Comparison of ENCODE assay signal across 3 cellular contexts in the genomic region with DNA sequence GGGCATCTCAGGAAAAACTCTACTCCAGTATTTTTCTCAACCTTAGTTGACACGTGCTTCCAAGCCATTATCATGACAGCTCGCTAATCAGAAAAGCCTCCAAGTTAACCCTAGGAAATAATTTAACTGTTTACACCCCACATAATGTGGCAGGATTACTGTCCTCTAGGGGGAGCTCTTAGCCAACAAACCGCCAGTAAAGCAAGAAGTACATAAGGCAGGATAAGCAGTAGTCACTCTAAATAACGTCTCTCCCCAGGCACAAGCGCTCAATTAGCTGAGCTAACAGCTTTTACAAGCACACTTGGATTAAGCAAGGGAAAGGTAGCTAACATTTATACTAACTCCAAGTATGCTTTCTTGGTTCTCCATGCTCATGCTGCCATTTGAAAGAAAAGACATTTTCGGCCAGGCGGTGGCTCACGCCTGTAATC.
TF ChIP-seq lines count a peak whose summit lies in the region.

No MANE protein-coding gene starts in this region.

TF ChIP-seq in SK-N-SH, 30 proteins besides CTCF, POLR2A, EP300 and RAD21:
- TF ChIP-seq FOSL2 (IDR thresholded peaks at IDR 0.05; ENCODE audit: borderline replicate concordance, low read depth) (no peak), TAF1 (IDR thresholded peaks at IDR 0.05; ENCODE audit: borderline replicate concordance, low read depth, low read length) (no peak), NFIC (IDR thresholded peaks at IDR 0.05; ENCODE audit: borderline replicate concordance) (no peak), GATA2 (CRISPR knock-in tag; IDR thresholded peaks at IDR 0.05) (no peak), SMC3 (IDR thresholded peaks at IDR 0.05; ENCODE audit: low read depth, low read length) (no peak), YY1 (IDR thresholded peaks at IDR 0.05; ENCODE audit: low read depth) (no peak)
- TF ChIP-seq, protein P1, sequence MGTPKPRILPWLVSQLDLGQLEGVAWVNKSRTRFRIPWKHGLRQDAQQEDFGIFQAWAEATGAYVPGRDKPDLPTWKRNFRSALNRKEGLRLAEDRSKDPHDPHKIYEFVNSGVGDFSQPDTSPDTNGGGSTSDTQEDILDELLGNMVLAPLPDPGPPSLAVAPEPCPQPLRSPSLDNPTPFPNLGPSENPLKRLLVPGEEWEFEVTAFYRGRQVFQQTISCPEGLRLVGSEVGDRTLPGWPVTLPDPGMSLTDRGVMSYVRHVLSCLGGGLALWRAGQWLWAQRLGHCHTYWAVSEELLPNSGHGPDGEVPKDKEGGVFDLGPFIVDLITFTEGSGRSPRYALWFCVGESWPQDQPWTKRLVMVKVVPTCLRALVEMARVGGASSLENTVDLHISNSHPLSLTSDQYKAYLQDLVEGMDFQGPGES (IDR thresholded peaks at IDR 0.05; ENCODE audit: low read depth, low read length), result no peak
- TF ChIP-seq, protein P2, sequence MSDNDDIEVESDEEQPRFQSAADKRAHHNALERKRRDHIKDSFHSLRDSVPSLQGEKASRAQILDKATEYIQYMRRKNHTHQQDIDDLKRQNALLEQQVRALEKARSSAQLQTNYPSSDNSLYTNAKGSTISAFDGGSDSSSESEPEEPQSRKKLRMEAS (IDR thresholded peaks at IDR 0.05; ENCODE audit: low read depth), result no peak

TF ChIP-seq in SK-N-SH treated with all-trans-retinoic acid at 6 μM for 48 hours, 23 proteins besides CTCF, POLR2A, EP300 and RAD21:
- TF ChIP-seq ISL1 (CRISPR knock-in tag; IDR thresholded peaks at IDR 0.05) (no peak), SNAI2 (CRISPR knock-in tag; IDR thresholded peaks at IDR 0.05) (no peak), ZC3H10 (CRISPR knock-in tag; IDR thresholded peaks at IDR 0.05) (no peak), GLIS3 (CRISPR knock-in tag; IDR thresholded peaks at IDR 0.05) (no peak), ARNTL (CRISPR knock-in tag; IDR thresholded peaks at IDR 0.05; ENCODE audit: borderline replicate concordance, low read depth) (no peak)

TF ChIP-seq in K562, 482 proteins besides CTCF, POLR2A, EP300 and RAD21 (continues in another document):
- TF ChIP-seq ZNF12 (CRISPR knock-in tag; IDR thresholded peaks at IDR 0.05), result no peak
- TF ChIP-seq DIDO1 (tag; IDR thresholded peaks at IDR 0.05; ENCODE audit: low read depth), result no peak
- TF ChIP-seq SMARCE1 (IDR thresholded peaks at IDR 0.05), result no peak
- TF ChIP-seq DMBX1 (CRISPR knock-in tag; IDR thresholded peaks at IDR 0.05; ENCODE audit: borderline replicate concordance), result no peak
- TF ChIP-seq, protein P3, sequence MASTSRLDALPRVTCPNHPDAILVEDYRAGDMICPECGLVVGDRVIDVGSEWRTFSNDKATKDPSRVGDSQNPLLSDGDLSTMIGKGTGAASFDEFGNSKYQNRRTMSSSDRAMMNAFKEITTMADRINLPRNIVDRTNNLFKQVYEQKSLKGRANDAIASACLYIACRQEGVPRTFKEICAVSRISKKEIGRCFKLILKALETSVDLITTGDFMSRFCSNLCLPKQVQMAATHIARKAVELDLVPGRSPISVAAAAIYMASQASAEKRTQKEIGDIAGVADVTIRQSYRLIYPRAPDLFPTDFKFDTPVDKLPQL (IDR thresholded peaks at IDR 0.05; ENCODE audit: extremely low read depth, insufficient read length), result no peak
- no peak for TF ChIP-seq CBX2 (IDR thresholded peaks at IDR 0.05; ENCODE audit: insufficient read depth, low read length, poor library complexity, severe bottlenecking)
- TF ChIP-seq ZNF133 (CRISPR knock-in tag; IDR thresholded peaks at IDR 0.05), result no peak
- TF ChIP-seq FIP1L1 (IDR thresholded peaks at IDR 0.05; ENCODE audit: low read depth, low read length, poor library complexity, severe bottlenecking), result no peak
- TF ChIP-seq ZNF431 (CRISPR knock-in tag; IDR thresholded peaks at IDR 0.05), result no peak
- no peak for TF ChIP-seq ATF7 (IDR thresholded peaks at IDR 0.05)
- TF ChIP-seq, protein P4, sequence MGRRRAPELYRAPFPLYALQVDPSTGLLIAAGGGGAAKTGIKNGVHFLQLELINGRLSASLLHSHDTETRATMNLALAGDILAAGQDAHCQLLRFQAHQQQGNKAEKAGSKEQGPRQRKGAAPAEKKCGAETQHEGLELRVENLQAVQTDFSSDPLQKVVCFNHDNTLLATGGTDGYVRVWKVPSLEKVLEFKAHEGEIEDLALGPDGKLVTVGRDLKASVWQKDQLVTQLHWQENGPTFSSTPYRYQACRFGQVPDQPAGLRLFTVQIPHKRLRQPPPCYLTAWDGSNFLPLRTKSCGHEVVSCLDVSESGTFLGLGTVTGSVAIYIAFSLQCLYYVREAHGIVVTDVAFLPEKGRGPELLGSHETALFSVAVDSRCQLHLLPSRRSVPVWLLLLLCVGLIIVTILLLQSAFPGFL (CRISPR knock-in tag; IDR thresholded peaks at IDR 0.05), result no peak
- TF ChIP-seq CREBBP (IDR thresholded peaks at IDR 0.05; ENCODE audit: low read depth, low read length), result no peak
- TF ChIP-seq, protein P5, sequence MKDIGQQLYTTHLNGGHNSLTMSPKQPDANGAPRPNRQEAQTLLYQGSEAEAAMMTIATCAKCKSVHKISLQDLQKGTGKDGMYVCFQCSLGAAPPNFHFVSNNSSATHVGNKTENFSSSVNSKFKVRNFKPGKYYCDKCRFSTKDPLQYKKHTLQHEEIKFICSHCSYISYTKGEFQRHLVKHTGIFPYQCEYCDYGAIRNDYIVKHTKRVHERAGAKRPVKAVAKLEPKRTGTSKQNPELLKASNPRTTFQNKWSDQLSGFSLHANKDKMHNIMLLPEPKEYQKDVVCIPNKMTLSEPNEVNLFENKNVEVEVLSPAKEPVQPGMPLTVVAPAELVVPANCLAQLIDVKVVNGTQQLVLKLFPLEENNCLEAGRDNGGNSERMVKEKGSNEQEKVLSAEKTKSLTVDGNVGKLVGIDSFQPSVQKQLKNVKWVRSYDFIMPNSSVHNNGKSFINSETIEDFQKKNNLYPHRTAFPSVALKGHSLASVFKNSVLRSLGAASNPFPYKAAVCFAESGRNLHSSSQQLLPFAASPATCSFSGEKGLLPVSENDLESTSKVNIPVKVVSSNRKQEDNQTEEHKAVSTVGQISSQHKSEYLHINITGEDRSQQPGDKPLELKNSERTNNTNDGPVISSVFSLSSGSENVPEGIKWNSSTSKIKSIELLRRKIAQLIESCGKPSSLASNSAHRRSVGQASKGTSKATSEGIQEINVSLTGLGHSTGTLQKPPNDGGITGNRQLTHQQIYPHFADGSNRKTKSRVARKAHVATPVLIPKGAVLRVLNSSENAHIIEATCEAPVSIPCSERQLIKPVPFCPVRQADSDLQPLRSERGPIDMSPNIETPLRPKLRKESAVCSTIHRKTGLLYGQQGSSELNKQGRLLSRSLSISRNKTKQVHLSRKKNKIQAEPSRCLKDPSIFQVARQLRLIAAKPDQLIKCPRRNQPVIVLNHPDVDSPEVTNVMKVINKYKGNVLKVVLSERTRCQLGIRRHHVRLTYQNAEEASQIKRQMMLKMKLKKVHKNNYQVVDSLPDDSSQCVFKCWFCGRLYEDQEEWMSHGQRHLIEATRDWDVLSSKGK (CRISPR knock-in tag; IDR thresholded peaks at IDR 0.05), result no peak
- no peak for TF ChIP-seq TCF7 (IDR thresholded peaks at IDR 0.05; ENCODE audit: borderline replicate concordance)
- TF ChIP-seq, protein P6, sequence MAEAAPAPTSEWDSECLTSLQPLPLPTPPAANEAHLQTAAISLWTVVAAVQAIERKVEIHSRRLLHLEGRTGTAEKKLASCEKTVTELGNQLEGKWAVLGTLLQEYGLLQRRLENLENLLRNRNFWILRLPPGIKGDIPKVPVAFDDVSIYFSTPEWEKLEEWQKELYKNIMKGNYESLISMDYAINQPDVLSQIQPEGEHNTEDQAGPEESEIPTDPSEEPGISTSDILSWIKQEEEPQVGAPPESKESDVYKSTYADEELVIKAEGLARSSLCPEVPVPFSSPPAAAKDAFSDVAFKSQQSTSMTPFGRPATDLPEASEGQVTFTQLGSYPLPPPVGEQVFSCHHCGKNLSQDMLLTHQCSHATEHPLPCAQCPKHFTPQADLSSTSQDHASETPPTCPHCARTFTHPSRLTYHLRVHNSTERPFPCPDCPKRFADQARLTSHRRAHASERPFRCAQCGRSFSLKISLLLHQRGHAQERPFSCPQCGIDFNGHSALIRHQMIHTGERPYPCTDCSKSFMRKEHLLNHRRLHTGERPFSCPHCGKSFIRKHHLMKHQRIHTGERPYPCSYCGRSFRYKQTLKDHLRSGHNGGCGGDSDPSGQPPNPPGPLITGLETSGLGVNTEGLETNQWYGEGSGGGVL (CRISPR knock-in tag; IDR thresholded peaks at IDR 0.05), result no peak
- 0 out of 3 replicates have a peak, but pooled peaks of 1 of the 2 experiments have one; percentile 39 for TF ChIP-seq CBX3 (IDR thresholded peaks at IDR 0.05; ENCODE audit: borderline replicate concordance in 1 of 2, low read length in 2 of 2)
- TF ChIP-seq CHD2 (IDR thresholded peaks at IDR 0.05; ENCODE audit: low read depth, low read length), result no peak
- no peak for TF ChIP-seq COPS2 (conservative IDR thresholded peaks at IDR 0.05)
- TF ChIP-seq, protein P7, sequence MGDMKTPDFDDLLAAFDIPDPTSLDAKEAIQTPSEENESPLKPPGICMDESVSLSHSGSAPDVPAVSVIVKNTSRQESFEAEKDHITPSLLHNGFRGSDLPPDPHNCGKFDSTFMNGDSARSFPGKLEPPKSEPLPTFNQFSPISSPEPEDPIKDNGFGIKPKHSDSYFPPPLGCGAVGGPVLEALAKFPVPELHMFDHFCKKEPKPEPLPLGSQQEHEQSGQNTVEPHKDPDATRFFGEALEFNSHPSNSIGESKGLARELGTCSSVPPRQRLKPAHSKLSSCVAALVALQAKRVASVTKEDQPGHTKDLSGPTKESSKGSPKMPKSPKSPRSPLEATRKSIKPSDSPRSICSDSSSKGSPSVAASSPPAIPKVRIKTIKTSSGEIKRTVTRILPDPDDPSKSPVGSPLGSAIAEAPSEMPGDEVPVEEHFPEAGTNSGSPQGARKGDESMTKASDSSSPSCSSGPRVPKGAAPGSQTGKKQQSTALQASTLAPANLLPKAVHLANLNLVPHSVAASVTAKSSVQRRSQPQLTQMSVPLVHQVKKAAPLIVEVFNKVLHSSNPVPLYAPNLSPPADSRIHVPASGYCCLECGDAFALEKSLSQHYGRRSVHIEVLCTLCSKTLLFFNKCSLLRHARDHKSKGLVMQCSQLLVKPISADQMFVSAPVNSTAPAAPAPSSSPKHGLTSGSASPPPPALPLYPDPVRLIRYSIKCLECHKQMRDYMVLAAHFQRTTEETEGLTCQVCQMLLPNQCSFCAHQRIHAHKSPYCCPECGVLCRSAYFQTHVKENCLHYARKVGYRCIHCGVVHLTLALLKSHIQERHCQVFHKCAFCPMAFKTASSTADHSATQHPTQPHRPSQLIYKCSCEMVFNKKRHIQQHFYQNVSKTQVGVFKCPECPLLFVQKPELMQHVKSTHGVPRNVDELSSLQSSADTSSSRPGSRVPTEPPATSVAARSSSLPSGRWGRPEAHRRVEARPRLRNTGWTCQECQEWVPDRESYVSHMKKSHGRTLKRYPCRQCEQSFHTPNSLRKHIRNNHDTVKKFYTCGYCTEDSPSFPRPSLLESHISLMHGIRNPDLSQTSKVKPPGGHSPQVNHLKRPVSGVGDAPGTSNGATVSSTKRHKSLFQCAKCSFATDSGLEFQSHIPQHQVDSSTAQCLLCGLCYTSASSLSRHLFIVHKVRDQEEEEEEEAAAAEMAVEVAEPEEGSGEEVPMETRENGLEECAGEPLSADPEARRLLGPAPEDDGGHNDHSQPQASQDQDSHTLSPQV (IDR thresholded peaks at IDR 0.05), result no peak
- no peak for TF ChIP-seq ELF2 (CRISPR knock-in tag; IDR thresholded peaks at IDR 0.05)
- TF ChIP-seq HOXB6 (CRISPR knock-in tag; IDR thresholded peaks at IDR 0.05; ENCODE audit: borderline replicate concordance), result no peak
- TF ChIP-seq TAL1 (IDR thresholded peaks at IDR 0.05), result no peak
- no peak for TF ChIP-seq U2AF1 (optimal IDR thresholded peaks at IDR 0.05; ENCODE audit: low read depth, low read length)
- TF ChIP-seq EWSR1 (IDR thresholded peaks at IDR 0.05; ENCODE audit: borderline replicate concordance, low read depth, partially characterized antibody), result no peak
- TF ChIP-seq, protein P8, sequence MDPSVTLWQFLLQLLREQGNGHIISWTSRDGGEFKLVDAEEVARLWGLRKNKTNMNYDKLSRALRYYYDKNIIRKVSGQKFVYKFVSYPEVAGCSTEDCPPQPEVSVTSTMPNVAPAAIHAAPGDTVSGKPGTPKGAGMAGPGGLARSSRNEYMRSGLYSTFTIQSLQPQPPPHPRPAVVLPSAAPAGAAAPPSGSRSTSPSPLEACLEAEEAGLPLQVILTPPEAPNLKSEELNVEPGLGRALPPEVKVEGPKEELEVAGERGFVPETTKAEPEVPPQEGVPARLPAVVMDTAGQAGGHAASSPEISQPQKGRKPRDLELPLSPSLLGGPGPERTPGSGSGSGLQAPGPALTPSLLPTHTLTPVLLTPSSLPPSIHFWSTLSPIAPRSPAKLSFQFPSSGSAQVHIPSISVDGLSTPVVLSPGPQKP (CRISPR knock-in tag; IDR thresholded peaks at IDR 0.05), result no peak
- peak; percentile 97 for TF ChIP-seq RBM25 (IDR thresholded peaks at IDR 0.05; ENCODE audit: low read depth, low read length, severe bottlenecking)
- no peak for TF ChIP-seq SMC3 (conservative IDR thresholded peaks at IDR 0.05; ENCODE audit: insufficient read depth, low read depth, low read length)
- TF ChIP-seq RBFOX2 (IDR thresholded peaks at IDR 0.05; ENCODE audit: low read depth, low read length), result no peak
- no peak for TF ChIP-seq TCFL5 (CRISPR knock-in tag; conservative IDR thresholded peaks at IDR 0.05)
- peak; percentile 38 for TF ChIP-seq CHD4 (IDR thresholded peaks at IDR 0.05; ENCODE audit: insufficient read depth, insufficient replicate concordance, low read depth, low read length, poor library complexity, severe bottlenecking)
- no peak for TF ChIP-seq ZBTB17 (CRISPR knock-in tag; IDR thresholded peaks at IDR 0.05)
- TF ChIP-seq, protein P9, sequence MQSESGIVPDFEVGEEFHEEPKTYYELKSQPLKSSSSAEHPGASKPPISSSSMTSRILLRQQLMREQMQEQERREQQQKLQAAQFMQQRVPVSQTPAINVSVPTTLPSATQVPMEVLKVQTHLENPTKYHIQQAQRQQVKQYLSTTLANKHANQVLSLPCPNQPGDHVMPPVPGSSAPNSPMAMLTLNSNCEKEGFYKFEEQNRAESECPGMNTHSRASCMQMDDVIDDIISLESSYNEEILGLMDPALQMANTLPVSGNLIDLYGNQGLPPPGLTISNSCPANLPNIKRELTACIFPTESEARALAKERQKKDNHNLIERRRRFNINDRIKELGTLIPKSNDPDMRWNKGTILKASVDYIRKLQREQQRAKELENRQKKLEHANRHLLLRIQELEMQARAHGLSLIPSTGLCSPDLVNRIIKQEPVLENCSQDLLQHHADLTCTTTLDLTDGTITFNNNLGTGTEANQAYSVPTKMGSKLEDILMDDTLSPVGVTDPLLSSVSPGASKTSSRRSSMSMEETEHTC (IDR thresholded peaks at IDR 0.05), result no peak
- no peak for TF ChIP-seq ZNF239 (CRISPR knock-in tag; IDR thresholded peaks at IDR 0.05)
- TF ChIP-seq RFX5 (IDR thresholded peaks at IDR 0.05; ENCODE audit: low read depth, low read length), result no peak
